In the genomic region with DNA sequence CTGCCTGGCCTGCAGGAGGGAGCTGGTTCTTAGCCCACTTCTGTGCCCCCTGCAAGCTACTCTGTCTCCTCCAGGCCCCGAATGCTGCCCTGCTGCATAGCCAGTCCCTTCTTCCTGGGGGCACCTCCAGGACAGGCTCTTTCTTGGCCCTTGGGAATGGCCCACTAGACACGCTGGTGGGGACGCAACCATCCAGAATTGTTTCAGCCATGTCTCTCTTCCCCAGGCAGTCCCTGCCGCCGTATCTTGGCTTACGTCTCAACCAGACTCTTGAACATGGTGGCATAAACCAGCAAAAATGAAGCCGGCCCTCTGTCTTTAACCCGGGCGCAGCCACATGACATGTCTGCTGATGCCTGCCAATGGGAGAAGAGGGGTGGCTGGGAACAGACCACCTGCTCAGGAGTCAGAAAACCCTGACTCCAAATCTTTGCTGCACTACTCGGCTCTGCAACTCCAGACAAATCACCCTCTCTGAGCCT, we compare ENCODE assay signal across 20 cellular contexts.
"Had no signal": no experiment of that assay in that cellular context is flagged by ENCODE, and none has a peak within 500 bp of the region (broad histone marks: within the 10 kb centered on the region; RNA-seq: fewer than 3 reads in every experiment).

No MANE protein-coding gene starts in this region.

- H3K27me3 Mint-ChIP-seq: progenitor cell of endocrine pancreas; stimulated activated memory B cell treated with anti-CD40 and anti-IgM and Interleukin-4, amounts not matched to agents 10 μg/mL and 1 μg/mL and 100 μg/mL, for 72 hours; stimulated activated naive CD8-positive, alpha-beta T cell treated with anti-CD3 and anti-CD28 coated beads, Interleukin-15, Interleukin-2, amounts not matched to agents 100 ng/mL and 50 ng/mL, for 24 hours had no signal

- H3K27ac ChIP-seq: colonic mucosa, hepatocyte, pancreas, tibial artery, upper lobe of left lung, vagina had no signal

- H3K4me1 ChIP-seq: colonic mucosa, pancreas, tibial artery, vagina had no signal

- H3K9me3 Mint-ChIP-seq: natural killer cell; neural crest cell; stimulated activated memory B cell treated with anti-CD40 and anti-IgM and Interleukin-4, amounts not matched to agents 10 μg/mL and 1 μg/mL and 100 μg/mL, for 72 hours; stimulated activated naive CD8-positive, alpha-beta T cell treated with anti-CD3 and anti-CD28 coated beads, Interleukin-15, Interleukin-2, amounts not matched to agents 100 ng/mL and 50 ng/mL, for 24 hours had no signal

- H3K4me3 ChIP-seq: colonic mucosa, hepatocyte, pancreas, tibial artery, upper lobe of left lung, vagina had no signal

- DNase-seq: colonic mucosa; dermis blood vessel endothelial cell; foreskin melanocyte; mammary epithelial cell; natural killer cell; nucleus accumbens; stimulated activated CD4-positive, alpha-beta T cell treated with anti-CD3 and anti-CD28 coated beads, Interleukin-15, amount 100 ng/mL, for 24 hours; stimulated activated CD4-positive, alpha-beta T cell treated with anti-CD3 and anti-CD28 coated beads, Interleukin-1b, Interleukin-23, amount 100 ng/mL, for 48 hours; stimulated activated CD4-positive, alpha-beta T cell treated with anti-CD3 and anti-CD28 coated beads, Interleukin-4, amount 100 ng/mL, for 24 hours had no signal

- H3K27me3 ChIP-seq: colonic mucosa, hepatocyte, pancreas, tibial artery, upper lobe of left lung, vagina had no signal

- H3K36me3 Mint-ChIP-seq: natural killer cell had no signal

- H3K27ac Mint-ChIP-seq: natural killer cell; progenitor cell of endocrine pancreas; stimulated activated memory B cell treated with anti-CD40 and anti-IgM and Interleukin-4, amounts not matched to agents 10 μg/mL and 1 μg/mL and 100 μg/mL, for 72 hours; stimulated activated naive CD8-positive, alpha-beta T cell treated with anti-CD3 and anti-CD28 coated beads, Interleukin-15, Interleukin-2, amounts not matched to agents 100 ng/mL and 50 ng/mL, for 24 hours had no signal

- H3K9me3 ChIP-seq: colonic mucosa, pancreas, tibial artery, upper lobe of left lung, vagina had no signal

- ATAC-seq: left colon; natural killer cell; pancreas; right cardiac atrium; stimulated activated memory B cell treated with anti-CD40 and anti-IgM and Interleukin-4, amounts not matched to agents 10 μg/mL and 1 μg/mL and 100 μg/mL, for 72 hours had no signal

- H3K4me3 Mint-ChIP-seq: natural killer cell; neural crest cell; stimulated activated memory B cell treated with anti-CD40 and anti-IgM and Interleukin-4, amounts not matched to agents 10 μg/mL and 1 μg/mL and 100 μg/mL, for 72 hours; stimulated activated naive CD8-positive, alpha-beta T cell treated with anti-CD3 and anti-CD28 coated beads, Interleukin-15, Interleukin-2, amounts not matched to agents 100 ng/mL and 50 ng/mL, for 24 hours had no signal
